ENCODE assay signal across 21 cellular contexts in the genomic region with DNA sequence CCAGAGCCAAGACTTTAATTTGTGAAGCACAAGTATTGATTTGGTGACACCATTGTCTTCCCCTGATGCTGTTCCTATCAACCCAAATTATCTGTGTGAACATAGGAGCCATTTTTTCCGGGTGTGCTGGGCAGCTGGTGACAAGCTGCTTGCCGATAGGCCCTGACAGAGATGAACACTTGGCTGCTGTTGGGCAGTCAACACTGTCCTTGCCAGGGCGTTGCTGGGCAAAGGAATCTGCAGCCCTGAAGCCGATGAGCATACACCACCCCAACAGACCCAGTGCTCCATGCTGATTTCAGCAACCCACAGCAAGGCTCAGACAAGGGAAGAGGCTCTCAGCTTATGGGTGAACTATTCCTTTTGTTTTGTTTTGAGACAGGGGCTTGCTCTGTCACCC.
A peak's percentile ranks its signal among the peaks of the same experiment; 100 is the strongest.
DNase-seq lines count a peak whose midpoint lies in the region; ATAC-seq and TF ChIP-seq lines count a peak whose summit lies in the region.
"Had no signal": no experiment of that assay in that cellular context is flagged by ENCODE, and none has a peak within 500 bp of the region (broad histone marks: within the 10 kb centered on the region; RNA-seq: fewer than 3 reads in every experiment).

No MANE protein-coding gene starts in this region.

- peak overlapping the region; percentile 73 for H3K4me2 ChIP-seq in BLaER1
- H3K4me2 ChIP-seq in parathyroid adenoma (ENCODE audit: low read length), result peak overlapping the region; percentile 20

- H3K4me1 Mint-ChIP-seq in activated CD4-positive, alpha-beta memory T cell treated with anti-CD3 and anti-CD28 coated beads, Interleukin-2, amount 10 ng/mL, durations not matched to agents 7 days and 5 days, result peaks cover 77% of the 10 kb centered on the region

- H3K27ac ChIP-seq in BLaER1 (peak overlapping the region; percentile 28; the same call in 1 of the 2 replicates), heart right ventricle (peak overlapping the region in 8 of 10 donors; percentile 43 to 84 (median 72)), parathyroid adenoma (peak overlapping the region; percentile 95)

- POLR2A ChIA-PET in activated CD4-positive, alpha-beta memory T cell treated with anti-CD3 and anti-CD28 coated beads, Interleukin-2, amount 10 ng/mL, durations not matched to agents 7 days and 5 days (lab: Charles Lee), result interaction anchor here (0.9 to 3.5 kb wide), 4 partner anchors 14 to 182 kb away, joined by 4 to 16 read pairs (median 6); partner anchors contain the start of gene CLTC

- CTCF ChIA-PET in activated CD4-positive, alpha-beta memory T cell treated with anti-CD3 and anti-CD28 coated beads, Interleukin-2, amount 10 ng/mL, durations not matched to agents 7 days and 5 days (lab: Charles Lee), result interaction anchor here (0.5 to 11.5 kb wide), 6 partner anchors 9 to 123 kb away, joined by 3 to 192 read pairs (median 6); partner anchors contain the start of gene YPEL2

- H3K27ac Mint-ChIP-seq in activated CD4-positive, alpha-beta memory T cell treated with anti-CD3 and anti-CD28 coated beads, Interleukin-2, amount 10 ng/mL, durations not matched to agents 7 days and 5 days, result peak overlapping the region; percentile 64
- H3K27ac Mint-ChIP-seq: CD4-positive, alpha-beta T cell; memory B cell; WTC11 had no signal

- H3K9me3 Mint-ChIP-seq in activated CD4-positive, alpha-beta memory T cell treated with anti-CD3 and anti-CD28 coated beads, Interleukin-2, amount 10 ng/mL, durations not matched to agents 7 days and 5 days, result peaks cover 5% of the 10 kb centered on the region
- H3K9me3 Mint-ChIP-seq: WTC11 had no signal

- H3K27me3 ChIP-seq in BLaER1, result no peaks in the 10 kb centered on the region
- no peaks in the 10 kb centered on the region for H3K27me3 ChIP-seq in heart right ventricle
- no peaks in the 10 kb centered on the region for H3K27me3 ChIP-seq in parathyroid adenoma (ENCODE audit: control insufficient read depth, insufficient read depth, low read length)
- H3K27me3 ChIP-seq: MG63 had no signal

- DNase-seq in activated CD4-positive, alpha-beta memory T cell treated with anti-CD3 and anti-CD28 coated beads, Interleukin-2, amount 10 ng/mL, durations not matched to agents 7 days and 5 days, result no peak
- DNase-seq in heart right ventricle (peak; percentile 55 to 69), NCI-H446 treated with DMSO at 0.1 percent for 48 hours (lab: John Stamatoyannopoulos, UW) (no peak), DMS 273 (lab: John Stamatoyannopoulos, UW; ENCODE audit: unreplicated experiment) (no peak)
- no peak for DNase-seq in stimulated activated CD4-positive, alpha-beta T cell treated with anti-CD3 and anti-CD28 coated beads, Interleukin-2, amount 100 ng/mL, for 48 hours
- DNase-seq: activated T-cell treated with anti-CD3 and anti-CD28 coated beads, Interleukin-2, amount 50 U/mL, for 4 hours; CD4-positive, alpha-beta T cell; DMS153; effector CD4-positive, alpha-beta T cell; erythroblast; kidney; MG63; NCI-H1436; NCI-H524 had no signal

- H3K9ac ChIP-seq in BLaER1 (no peak overlapping the region), parathyroid adenoma (no peak overlapping the region)

- H3K4me3 ChIP-seq in BLaER1, result no peak overlapping the region
- H3K4me3 ChIP-seq in heart right ventricle, result no peak overlapping the region
- H3K4me3 ChIP-seq in parathyroid adenoma (ENCODE audit: low read depth, low read length), result no peak overlapping the region
- H3K4me3 ChIP-seq: HAP-1, K562, MG63 had no signal

- intact Hi-C loops in heart right ventricle (cut with DNase I), result loop anchor here in 3 of 10 donors (5.0 kb wide), 3 partner anchors 70 to 125 kb away; no protein-coding TSS in a partner anchor

- WGBS in heart right ventricle, 2 donors, result 47 to 65% methylated on average over 4 of the region's 4 CpGs

- no peaks in the 10 kb centered on the region for H3K36me3 Mint-ChIP-seq in activated CD4-positive, alpha-beta memory T cell treated with anti-CD3 and anti-CD28 coated beads, Interleukin-2, amount 10 ng/mL, durations not matched to agents 7 days and 5 days (ENCODE audit: low read depth)
- H3K36me3 Mint-ChIP-seq: WTC11 had no signal

- peaks cover 6% of the 10 kb centered on the region; the same call in 1 of the 2 replicates for H3K9me3 ChIP-seq in BLaER1
- peaks cover 0 to 8% (median 0%) of the 10 kb centered on the region in 11 donors for H3K9me3 ChIP-seq in heart right ventricle
- no peaks in the 10 kb centered on the region for H3K9me3 ChIP-seq in parathyroid adenoma (ENCODE audit: control insufficient read depth, low read length)
- H3K9me3 ChIP-seq: HAP-1 had no signal

- H3K4me1 ChIP-seq in BLaER1, result peaks cover 51% of the 10 kb centered on the region
- H3K4me1 ChIP-seq in heart right ventricle, result peaks cover 5 to 82% (median 35%) of the 10 kb centered on the region in 9 donors
- peaks cover 68% of the 10 kb centered on the region for H3K4me1 ChIP-seq in parathyroid adenoma

- no peaks in the 10 kb centered on the region for H4K20me1 ChIP-seq in BLaER1

- H3K79me2 ChIP-seq in parathyroid adenoma, result no peaks in the 10 kb centered on the region

- H3K4me3 Mint-ChIP-seq in activated CD4-positive, alpha-beta memory T cell treated with anti-CD3 and anti-CD28 coated beads, Interleukin-2, amount 10 ng/mL, durations not matched to agents 7 days and 5 days, result no peak overlapping the region
- H3K4me3 Mint-ChIP-seq: activated T-cell treated with anti-CD3 and anti-CD28 coated beads, Interleukin-2, amount 50 U/mL, for 4 hours; CD4-positive, alpha-beta T cell; memory B cell; WTC11 had no signal

- H2AFZ ChIP-seq in parathyroid adenoma, result peak overlapping the region; percentile 61

- peak; percentile 54 to 88 (median 80) for ATAC-seq in heart right ventricle
- ATAC-seq: activated naive CD4-positive, alpha-beta T cell treated with anti-CD3 and anti-CD28 coated beads, Interleukin-2, amount 50 U/mL, for 72 hours; activated T-cell treated with anti-CD3 and anti-CD28 coated beads, Interleukin-2, amount 50 U/mL, for 4 hours; K562; WTC11 had no signal

- TF ChIP-seq CTCF in heart right ventricle (IDR thresholded peaks at IDR 0.05), result no peak
- TF ChIP-seq CTCF in parathyroid adenoma (IDR thresholded peaks at IDR 0.05), result no peak

- H3K36me3 ChIP-seq in BLaER1 (no peaks in the 10 kb centered on the region), heart right ventricle (no peaks in the 10 kb centered on the region), parathyroid adenoma (ENCODE audit: control insufficient read depth, insufficient read depth, low read length) (no peaks in the 10 kb centered on the region)
- H3K36me3 ChIP-seq: HAP-1, MG63 had no signal

- no peaks in the 10 kb centered on the region for H3K27me3 Mint-ChIP-seq in activated CD4-positive, alpha-beta memory T cell treated with anti-CD3 and anti-CD28 coated beads, Interleukin-2, amount 10 ng/mL, durations not matched to agents 7 days and 5 days
- H3K27me3 Mint-ChIP-seq: CD4-positive, alpha-beta T cell had no signal

Comparison
In these comparisons a context has a peak if more than half of its experiments do, and no peak if none do; other contexts are left out.
1. H3K27ac ChIP-seq: peak in every context shown above with its lines; median percentile 95 in parathyroid adenoma; 72 in heart right ventricle; 28 in BLaER1.
2. DNase-seq: peak in heart right ventricle (2 of 2); none in activated CD4-positive, alpha-beta memory T cell treated with anti-CD3 and anti-CD28 coated beads, Interleukin-2, amount 10 ng/mL, durations not matched to agents 7 days and 5 days (single experiment), NCI-H446 treated with DMSO at 0.1 percent for 48 hours (single experiment), DMS 273 (single experiment) and stimulated activated CD4-positive, alpha-beta T cell treated with anti-CD3 and anti-CD28 coated beads, Interleukin-2, amount 100 ng/mL, for 48 hours (0 of 2).